In the genomic region with DNA sequence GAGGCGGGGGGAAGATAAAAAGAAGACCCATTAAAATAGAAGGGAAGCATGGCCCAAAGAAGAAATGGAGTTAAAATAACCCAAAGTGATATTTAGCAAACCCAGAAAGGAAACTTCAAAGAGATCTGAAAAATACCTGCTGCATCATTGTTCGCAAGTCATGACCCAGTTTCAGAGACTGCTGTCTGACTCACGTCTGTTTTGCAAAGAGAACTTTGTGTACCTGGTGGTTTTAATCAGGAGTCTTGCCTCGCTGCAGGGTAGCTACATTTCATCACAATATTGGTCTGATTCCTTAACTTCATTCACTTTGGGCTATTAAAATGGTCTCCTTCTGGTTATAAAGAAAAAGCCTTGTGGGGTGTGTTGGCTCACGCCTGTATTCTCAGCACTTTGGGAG, we compare ENCODE assay signal across 21 cellular contexts.
"Had no signal": no experiment of that assay in that cellular context is flagged by ENCODE, and none has a peak within 500 bp of the region (broad histone marks: within the 10 kb centered on the region; RNA-seq: fewer than 3 reads in every experiment).

No MANE protein-coding gene starts in this region.

- H3K36me3 ChIP-seq: heart left ventricle, neutrophil, right atrium auricular region, sigmoid colon, stomach had no signal

- H3K27ac ChIP-seq: heart left ventricle, neutrophil, right atrium auricular region, sigmoid colon, skin epidermis, stomach had no signal

- H3K27ac Mint-ChIP-seq: endodermal cell; naive thymus-derived CD8-positive, alpha-beta T cell had no signal

- H3K9me3 Mint-ChIP-seq: endodermal cell had no signal

- H3K4me3 ChIP-seq: heart left ventricle, lung, mucosa of descending colon, right atrium auricular region, sigmoid colon, skin epidermis, stomach had no signal

- H3K27me3 ChIP-seq: neutrophil, right atrium auricular region, sigmoid colon, stomach had no signal

- H3K4me3 Mint-ChIP-seq: endodermal cell; naive thymus-derived CD8-positive, alpha-beta T cell had no signal

- H3K9me3 ChIP-seq: heart left ventricle, mucosa of descending colon, neutrophil, right atrium auricular region, sigmoid colon, stomach had no signal

- H3K36me3 Mint-ChIP-seq: naive thymus-derived CD8-positive, alpha-beta T cell had no signal

- DNase-seq: endodermal cell; heart left ventricle; hippocampal formation; left colon; left ventricle myocardium superior; mesendoderm; mucosa of descending colon; naive thymus-derived CD8-positive, alpha-beta T cell; posterior cingulate gyrus; sigmoid colon; stimulated activated CD4-positive, alpha-beta T cell treated with anti-CD3 and anti-CD28 coated beads, Interleukin-2, amount 100 ng/mL, for 24 hours; stimulated activated CD4-positive, alpha-beta T cell treated with anti-CD3 and anti-CD28 coated beads, Interleukin-4, amount 100 ng/mL, for 4 hours; stimulated activated naive CD4-positive, alpha-beta T cell; stomach; substantia nigra; trophoblast cell had no signal

- H3K4me1 Mint-ChIP-seq: endodermal cell; naive thymus-derived CD8-positive, alpha-beta T cell had no signal

- ATAC-seq: esophagus mucosa; left colon; left ventricle myocardium superior; mucosa of descending colon; naive thymus-derived CD8-positive, alpha-beta T cell had no signal

- H3K4me1 ChIP-seq: heart left ventricle, right atrium auricular region, sigmoid colon, stomach had no signal
